Comparison of ENCODE assay signal across 16 cellular contexts in the genomic region with DNA sequence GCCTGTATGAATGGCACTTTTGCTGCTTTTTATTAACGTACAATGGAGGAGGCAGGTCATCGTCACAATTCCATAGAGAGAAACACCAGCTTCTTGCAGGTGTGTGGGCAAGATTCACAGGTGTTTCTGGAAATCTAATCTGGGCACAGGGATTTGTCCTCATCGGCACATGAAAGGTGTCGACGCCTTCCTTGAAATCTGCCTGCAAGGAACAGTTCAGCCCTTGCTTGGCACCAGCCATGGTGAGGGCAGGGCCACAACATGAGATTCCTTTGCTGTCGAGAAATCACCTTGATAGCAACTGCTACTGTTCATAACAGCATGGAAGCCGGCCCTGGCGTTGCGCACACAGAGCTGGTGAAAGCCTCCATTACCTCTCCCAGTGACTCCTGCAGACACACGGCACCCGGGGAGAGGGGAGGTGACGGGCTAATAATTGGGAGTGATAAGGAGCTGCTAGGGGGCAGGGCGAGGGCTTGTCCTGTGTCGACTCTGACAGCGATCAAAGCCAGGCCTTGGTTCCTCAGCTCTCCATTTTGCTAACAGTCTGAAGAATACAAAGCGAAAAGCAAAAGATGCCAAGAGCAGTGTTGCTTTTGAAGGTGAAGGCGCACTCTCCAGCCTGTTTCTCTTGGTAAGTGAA.
"Had no signal": no experiment of that assay in that cellular context is flagged by ENCODE, and none has a peak within 500 bp of the region (broad histone marks: within the 10 kb centered on the region; RNA-seq: fewer than 3 reads in every experiment).

No MANE protein-coding gene starts in this region.

- H3K9me3 ChIP-seq: esophagus muscularis mucosa, gastrocnemius medialis, prostate gland had no signal

- H3K79me2 ChIP-seq: parathyroid adenoma had no signal

- H3K4me3 ChIP-seq: esophagus muscularis mucosa, prostate gland had no signal

- FAIRE-seq: endometrium, urothelium cell line had no signal

- H3K36me3 ChIP-seq: esophagus muscularis mucosa, gastrocnemius medialis, prostate gland had no signal

- ATAC-seq: gastrocnemius medialis, natural killer cell had no signal

- H3K27me3 ChIP-seq: dorsolateral prefrontal cortex, esophagus muscularis mucosa, gastrocnemius medialis had no signal

- H3K9ac ChIP-seq: parathyroid adenoma had no signal

- H3K4me1 ChIP-seq: gastrocnemius medialis, parathyroid adenoma, prostate gland had no signal

- DNase-seq: central memory CD4-positive, alpha-beta T cell; cortex of kidney; effector CD8-positive, alpha-beta T cell; gastrocnemius medialis; glutamatergic neuron; immature natural killer cell; natural killer cell; retina; stimulated activated CD4-positive, alpha-beta T cell treated with anti-CD3 and anti-CD28 coated beads, Interleukin-2, amount 100 ng/mL, for 24 hours; stimulated activated naive CD4-positive, alpha-beta T cell had no signal

- H2AFZ ChIP-seq: parathyroid adenoma had no signal

- H3K27ac ChIP-seq: gastrocnemius medialis, parathyroid adenoma, prostate gland had no signal
